ENCODE assay signal across 1 cellular context in the genomic region with DNA sequence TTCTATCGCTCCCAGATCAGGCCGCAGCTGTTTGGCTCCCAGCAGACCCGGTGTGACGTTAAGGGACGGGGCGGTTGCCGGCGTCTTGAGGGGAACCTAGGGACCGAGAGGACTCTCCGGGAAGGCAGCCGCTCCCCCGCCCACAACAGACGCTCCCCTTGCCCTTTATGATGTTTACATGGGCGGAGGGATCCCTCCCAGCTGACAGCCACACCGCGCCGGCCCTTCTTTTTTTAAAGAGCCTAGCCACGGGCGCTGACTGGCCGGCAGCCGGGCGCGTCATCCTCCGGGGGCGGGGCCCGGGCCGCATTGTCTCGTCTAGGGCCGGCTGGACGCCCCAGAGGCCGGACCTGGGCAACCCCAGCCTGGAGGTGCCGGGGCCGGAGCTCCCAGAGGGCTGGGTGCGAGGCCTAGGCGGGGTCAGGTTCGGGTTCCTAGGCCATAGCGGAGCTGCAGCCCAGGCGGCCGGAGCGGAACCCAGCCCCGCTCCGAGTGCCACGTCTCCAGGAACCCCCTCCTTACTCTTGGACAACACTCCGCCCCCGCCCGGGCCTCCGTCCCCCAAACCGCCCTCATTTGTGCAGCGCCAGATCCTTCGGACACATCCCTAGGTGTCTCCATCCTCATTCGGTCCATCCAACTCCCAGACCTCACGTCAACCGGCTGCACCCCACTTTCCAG.
TF ChIP-seq lines count a peak whose summit lies in the region.

PCAT6 (plus strand) TSS at position 340 of the 681 bp plus-strand sequence.

TF ChIP-seq in HepG2, 621 proteins besides CTCF, POLR2A, EP300 and RAD21 (continued from another document and continues in another):
- TF ChIP-seq CSRNP1 (CRISPR knock-in tag; IDR thresholded peaks at IDR 0.05), result peak; percentile 98
- peak; percentile 6 for TF ChIP-seq DMAP1 (CRISPR knock-in tag; IDR thresholded peaks at IDR 0.05)
- TF ChIP-seq, protein P1, sequence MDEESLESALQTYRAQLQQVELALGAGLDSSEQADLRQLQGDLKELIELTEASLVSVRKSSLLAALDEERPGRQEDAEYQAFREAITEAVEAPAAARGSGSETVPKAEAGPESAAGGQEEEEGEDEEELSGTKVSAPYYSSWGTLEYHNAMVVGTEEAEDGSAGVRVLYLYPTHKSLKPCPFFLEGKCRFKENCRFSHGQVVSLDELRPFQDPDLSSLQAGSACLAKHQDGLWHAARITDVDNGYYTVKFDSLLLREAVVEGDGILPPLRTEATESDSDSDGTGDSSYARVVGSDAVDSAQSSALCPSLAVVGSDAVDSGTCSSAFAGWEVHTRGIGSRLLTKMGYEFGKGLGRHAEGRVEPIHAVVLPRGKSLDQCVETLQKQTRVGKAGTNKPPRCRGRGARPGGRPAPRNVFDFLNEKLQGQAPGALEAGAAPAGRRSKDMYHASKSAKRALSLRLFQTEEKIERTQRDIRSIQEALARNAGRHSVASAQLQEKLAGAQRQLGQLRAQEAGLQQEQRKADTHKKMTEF (CRISPR knock-in tag; IDR thresholded peaks at IDR 0.05), result peak; percentile 64; the same call in 1 of the 2 replicates
- TF ChIP-seq, protein P2, sequence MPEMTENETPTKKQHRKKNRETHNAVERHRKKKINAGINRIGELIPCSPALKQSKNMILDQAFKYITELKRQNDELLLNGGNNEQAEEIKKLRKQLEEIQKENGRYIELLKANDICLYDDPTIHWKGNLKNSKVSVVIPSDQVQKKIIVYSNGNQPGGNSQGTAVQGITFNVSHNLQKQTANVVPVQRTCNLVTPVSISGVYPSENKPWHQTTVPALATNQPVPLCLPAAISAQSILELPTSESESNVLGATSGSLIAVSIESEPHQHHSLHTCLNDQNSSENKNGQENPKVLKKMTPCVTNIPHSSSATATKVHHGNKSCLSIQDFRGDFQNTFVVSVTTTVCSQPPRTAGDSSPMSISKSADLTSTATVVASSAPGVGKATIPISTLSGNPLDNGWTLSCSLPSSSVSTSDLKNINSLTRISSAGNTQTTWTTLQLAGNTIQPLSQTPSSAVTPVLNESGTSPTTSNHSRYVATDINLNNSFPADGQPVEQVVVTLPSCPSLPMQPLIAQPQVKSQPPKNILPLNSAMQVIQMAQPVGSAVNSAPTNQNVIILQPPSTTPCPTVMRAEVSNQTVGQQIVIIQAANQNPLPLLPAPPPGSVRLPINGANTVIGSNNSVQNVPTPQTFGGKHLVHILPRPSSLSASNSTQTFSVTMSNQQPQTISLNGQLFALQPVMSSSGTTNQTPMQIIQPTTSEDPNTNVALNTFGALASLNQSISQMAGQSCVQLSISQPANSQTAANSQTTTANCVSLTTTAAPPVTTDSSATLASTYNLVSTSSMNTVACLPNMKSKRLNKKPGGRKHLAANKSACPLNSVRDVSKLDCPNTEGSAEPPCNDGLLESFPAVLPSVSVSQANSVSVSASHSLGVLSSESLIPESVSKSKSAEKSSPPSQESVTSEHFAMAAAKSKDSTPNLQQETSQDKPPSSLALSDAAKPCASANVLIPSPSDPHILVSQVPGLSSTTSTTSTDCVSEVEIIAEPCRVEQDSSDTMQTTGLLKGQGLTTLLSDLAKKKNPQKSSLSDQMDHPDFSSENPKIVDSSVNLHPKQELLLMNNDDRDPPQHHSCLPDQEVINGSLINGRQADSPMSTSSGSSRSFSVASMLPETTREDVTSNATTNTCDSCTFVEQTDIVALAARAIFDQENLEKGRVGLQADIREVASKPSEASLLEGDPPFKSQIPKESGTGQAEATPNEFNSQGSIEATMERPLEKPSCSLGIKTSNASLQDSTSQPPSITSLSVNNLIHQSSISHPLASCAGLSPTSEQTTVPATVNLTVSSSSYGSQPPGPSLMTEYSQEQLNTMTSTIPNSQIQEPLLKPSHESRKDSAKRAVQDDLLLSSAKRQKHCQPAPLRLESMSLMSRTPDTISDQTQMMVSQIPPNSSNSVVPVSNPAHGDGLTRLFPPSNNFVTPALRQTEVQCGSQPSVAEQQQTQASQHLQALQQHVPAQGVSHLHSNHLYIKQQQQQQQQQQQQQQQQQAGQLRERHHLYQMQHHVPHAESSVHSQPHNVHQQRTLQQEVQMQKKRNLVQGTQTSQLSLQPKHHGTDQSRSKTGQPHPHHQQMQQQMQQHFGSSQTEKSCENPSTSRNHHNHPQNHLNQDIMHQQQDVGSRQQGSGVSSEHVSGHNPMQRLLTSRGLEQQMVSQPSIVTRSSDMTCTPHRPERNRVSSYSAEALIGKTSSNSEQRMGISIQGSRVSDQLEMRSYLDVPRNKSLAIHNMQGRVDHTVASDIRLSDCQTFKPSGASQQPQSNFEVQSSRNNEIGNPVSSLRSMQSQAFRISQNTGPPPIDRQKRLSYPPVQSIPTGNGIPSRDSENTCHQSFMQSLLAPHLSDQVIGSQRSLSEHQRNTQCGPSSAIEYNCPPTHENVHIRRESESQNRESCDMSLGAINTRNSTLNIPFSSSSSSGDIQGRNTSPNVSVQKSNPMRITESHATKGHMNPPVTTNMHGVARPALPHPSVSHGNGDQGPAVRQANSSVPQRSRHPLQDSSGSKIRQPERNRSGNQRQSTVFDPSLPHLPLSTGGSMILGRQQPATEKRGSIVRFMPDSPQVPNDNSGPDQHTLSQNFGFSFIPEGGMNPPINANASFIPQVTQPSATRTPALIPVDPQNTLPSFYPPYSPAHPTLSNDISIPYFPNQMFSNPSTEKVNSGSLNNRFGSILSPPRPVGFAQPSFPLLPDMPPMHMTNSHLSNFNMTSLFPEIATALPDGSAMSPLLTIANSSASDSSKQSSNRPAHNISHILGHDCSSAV (CRISPR knock-in tag; IDR thresholded peaks at IDR 0.05; ENCODE audit: borderline replicate concordance), result 0 out of 2 replicates have a peak, but pooled peaks have one; percentile 41
- peak; percentile 93; the same call in 1 of the 2 replicates for TF ChIP-seq SMYD3 (CRISPR knock-in tag; IDR thresholded peaks at IDR 0.05)
- peak; percentile 62; the same call in 1 of the 2 replicates for TF ChIP-seq JUNB (CRISPR knock-in tag; IDR thresholded peaks at IDR 0.05; ENCODE audit: borderline replicate concordance)
- TF ChIP-seq RXRA (CRISPR knock-in tag; IDR thresholded peaks at IDR 0.05), result peak; percentile 53; the same call in 1 of the 2 replicates
- no peak for TF ChIP-seq ZNF343 (CRISPR knock-in tag; IDR thresholded peaks at IDR 0.05)
- peak; percentile 78; the same call in 1 of the 2 replicates for TF ChIP-seq SNAPC2 (CRISPR knock-in tag; IDR thresholded peaks at IDR 0.05)
- TF ChIP-seq, protein P3, sequence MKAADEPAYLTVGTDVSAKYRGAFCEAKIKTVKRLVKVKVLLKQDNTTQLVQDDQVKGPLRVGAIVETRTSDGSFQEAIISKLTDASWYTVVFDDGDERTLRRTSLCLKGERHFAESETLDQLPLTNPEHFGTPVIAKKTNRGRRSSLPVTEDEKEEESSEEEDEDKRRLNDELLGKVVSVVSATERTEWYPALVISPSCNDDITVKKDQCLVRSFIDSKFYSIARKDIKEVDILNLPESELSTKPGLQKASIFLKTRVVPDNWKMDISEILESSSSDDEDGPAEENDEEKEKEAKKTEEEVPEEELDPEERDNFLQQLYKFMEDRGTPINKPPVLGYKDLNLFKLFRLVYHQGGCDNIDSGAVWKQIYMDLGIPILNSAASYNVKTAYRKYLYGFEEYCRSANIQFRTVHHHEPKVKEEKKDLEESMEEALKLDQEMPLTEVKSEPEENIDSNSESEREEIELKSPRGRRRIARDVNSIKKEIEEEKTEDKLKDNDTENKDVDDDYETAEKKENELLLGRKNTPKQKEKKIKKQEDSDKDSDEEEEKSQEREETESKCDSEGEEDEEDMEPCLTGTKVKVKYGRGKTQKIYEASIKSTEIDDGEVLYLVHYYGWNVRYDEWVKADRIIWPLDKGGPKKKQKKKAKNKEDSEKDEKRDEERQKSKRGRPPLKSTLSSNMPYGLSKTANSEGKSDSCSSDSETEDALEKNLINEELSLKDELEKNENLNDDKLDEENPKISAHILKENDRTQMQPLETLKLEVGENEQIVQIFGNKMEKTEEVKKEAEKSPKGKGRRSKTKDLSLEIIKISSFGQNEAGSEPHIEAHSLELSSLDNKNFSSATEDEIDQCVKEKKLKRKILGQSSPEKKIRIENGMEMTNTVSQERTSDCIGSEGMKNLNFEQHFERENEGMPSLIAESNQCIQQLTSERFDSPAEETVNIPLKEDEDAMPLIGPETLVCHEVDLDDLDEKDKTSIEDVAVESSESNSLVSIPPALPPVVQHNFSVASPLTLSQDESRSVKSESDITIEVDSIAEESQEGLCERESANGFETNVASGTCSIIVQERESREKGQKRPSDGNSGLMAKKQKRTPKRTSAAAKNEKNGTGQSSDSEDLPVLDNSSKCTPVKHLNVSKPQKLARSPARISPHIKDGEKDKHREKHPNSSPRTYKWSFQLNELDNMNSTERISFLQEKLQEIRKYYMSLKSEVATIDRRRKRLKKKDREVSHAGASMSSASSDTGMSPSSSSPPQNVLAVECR (CRISPR knock-in tag; IDR thresholded peaks at IDR 0.05; ENCODE audit: borderline replicate concordance), result peak; percentile 96
- peak; percentile 67 for TF ChIP-seq MNT (IDR thresholded peaks at IDR 0.05)
- TF ChIP-seq RELA (CRISPR knock-in tag; IDR thresholded peaks at IDR 0.05), result no peak
- no peak for TF ChIP-seq DDIT3 (CRISPR knock-in tag; IDR thresholded peaks at IDR 0.05)
- peak; percentile 34; the same call in 1 of the 2 replicates for TF ChIP-seq ZNF350 (CRISPR knock-in tag; IDR thresholded peaks at IDR 0.05; ENCODE audit: borderline replicate concordance, low read depth)
- no peak for TF ChIP-seq ELF4 (CRISPR knock-in tag; IDR thresholded peaks at IDR 0.05; ENCODE audit: borderline replicate concordance)
- no peak for TF ChIP-seq TEF (CRISPR knock-in tag; IDR thresholded peaks at IDR 0.05)
- no peak for TF ChIP-seq SNRNP70 (IDR thresholded peaks at IDR 0.05; ENCODE audit: low read depth, low read length)
- TF ChIP-seq SIX1 (CRISPR knock-in tag; IDR thresholded peaks at IDR 0.05; ENCODE audit: borderline replicate concordance), result 0 out of 2 replicates have a peak, but pooled peaks have one; percentile 31
- TF ChIP-seq, protein P4, sequence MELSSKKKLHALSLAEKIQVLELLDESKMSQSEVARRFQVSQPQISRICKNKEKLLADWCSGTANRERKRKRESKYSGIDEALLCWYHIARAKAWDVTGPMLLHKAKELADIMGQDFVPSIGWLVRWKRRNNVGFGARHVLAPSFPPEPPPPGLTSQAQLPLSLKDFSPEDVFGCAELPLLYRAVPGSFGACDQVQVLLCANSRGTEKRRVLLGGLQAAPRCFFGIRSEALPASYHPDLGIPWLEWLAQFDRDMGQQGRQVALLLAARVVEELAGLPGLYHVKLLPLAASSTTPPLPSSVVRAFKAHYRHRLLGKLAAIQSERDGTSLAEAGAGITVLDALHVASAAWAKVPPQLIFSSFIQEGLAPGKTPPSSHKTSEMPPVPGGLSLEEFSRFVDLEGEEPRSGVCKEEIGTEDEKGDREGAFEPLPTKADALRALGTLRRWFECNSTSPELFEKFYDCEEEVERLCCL (CRISPR knock-in tag; IDR thresholded peaks at IDR 0.05; ENCODE audit: borderline replicate concordance), result no peak; the same call in 1 of the 2 replicates
- TF ChIP-seq ZNF776 (CRISPR knock-in tag; IDR thresholded peaks at IDR 0.05), result no peak; the same call in 1 of the 2 replicates
- TF ChIP-seq JDP2 (CRISPR knock-in tag; IDR thresholded peaks at IDR 0.05; ENCODE audit: borderline replicate concordance), result peak; percentile 25; the same call in 1 of the 2 replicates
- TF ChIP-seq, protein P5, sequence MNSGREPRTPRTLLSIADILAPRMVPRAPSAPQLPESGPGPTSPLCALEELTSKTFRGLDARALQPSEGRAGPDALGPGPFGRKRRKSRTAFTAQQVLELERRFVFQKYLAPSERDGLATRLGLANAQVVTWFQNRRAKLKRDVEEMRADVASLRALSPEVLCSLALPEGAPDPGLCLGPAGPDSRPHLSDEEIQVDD (CRISPR knock-in tag; IDR thresholded peaks at IDR 0.05; ENCODE audit: borderline replicate concordance), result 0 out of 2 replicates have a peak, but pooled peaks have one; percentile 48
- TF ChIP-seq ZNF574 (CRISPR knock-in tag; IDR thresholded peaks at IDR 0.05), result peak; percentile 67; the same call in 1 of the 2 replicates
